In the genomic region with DNA sequence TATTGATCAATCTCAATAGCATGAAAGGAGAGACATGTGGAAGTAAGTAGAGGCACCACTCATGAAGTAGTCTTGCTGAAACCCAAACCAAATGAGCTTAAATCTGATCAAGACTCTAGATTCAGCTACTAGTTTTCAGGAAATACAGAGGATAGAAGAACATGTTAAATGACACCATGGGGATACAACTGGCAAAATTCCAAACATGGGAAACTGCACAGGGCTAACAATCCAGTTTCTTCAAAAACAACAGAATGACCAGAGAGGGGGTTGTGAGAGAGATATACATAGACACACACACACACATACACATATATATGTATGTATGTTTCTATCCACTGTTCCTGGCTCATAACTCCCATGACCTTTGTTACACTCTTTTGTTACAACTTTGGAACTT, we compare ENCODE assay signal across 1 cellular context.
TF ChIP-seq lines count a peak whose summit lies in the region.

No MANE protein-coding gene starts in this region.

TF ChIP-seq in K562, 482 proteins besides CTCF, POLR2A, EP300 and RAD21:
- TF ChIP-seq NFIC (IDR thresholded peaks at IDR 0.05) (peak; percentile 54), PCBP1 (IDR thresholded peaks at IDR 0.05; ENCODE audit: low read depth, low read length, poor library complexity, severe bottlenecking) (no peak)
